In genomic region chr3:177749836-177750235, GRCh38 we compare ENCODE assay signal across 36 cellular contexts.
A peak's percentile ranks its signal among the peaks of the same experiment; 100 is the strongest.
DNase-seq lines count a peak whose midpoint lies in the region; ATAC-seq, FAIRE-seq and TF ChIP-seq lines count a peak whose summit lies in the region.
"Had no signal": no experiment of that assay in that cellular context is flagged by ENCODE, and none has a peak within 500 bp of the region (broad histone marks: within the 10 kb centered on the region; RNA-seq: fewer than 3 reads in every experiment).

No MANE protein-coding gene starts in this region.

- peaks cover 18% of the 10 kb centered on the region for H3K4me1 ChIP-seq in mammary epithelial cell (ENCODE audit: insufficient read depth, low read length)
- peaks cover 21% of the 10 kb centered on the region for H3K4me1 ChIP-seq in IMR-90 (ENCODE audit: control insufficient read depth, insufficient read depth, low read length)
- peaks cover 76% of the 10 kb centered on the region for H3K4me1 ChIP-seq in parathyroid adenoma
- peaks cover 9% of the 10 kb centered on the region for H3K4me1 ChIP-seq in mesenchymal stem cell (ENCODE audit: control insufficient read depth, insufficient read depth, low read depth, low read length)
- peaks cover 23% of the 10 kb centered on the region for H3K4me1 ChIP-seq in PC-3 (ENCODE audit: insufficient read depth, low read length)
- H3K4me1 ChIP-seq: A549 had no signal

- ATAC-seq in IMR-90 (ENCODE audit: low read depth) (no peak), PC-3 (no peak), HG03108 (IDR thresholded peaks at IDR 0.05; ENCODE audit: unreplicated experiment) (no peak)
- ATAC-seq: A549; CD8-positive, alpha-beta T cell had no signal

- TF ChIP-seq CTCF in mammary epithelial cell (conservative IDR thresholded peaks at IDR 0.05 in 1 of 2, IDR thresholded peaks at IDR 0.05 in 1 of 2; ENCODE audit: extremely low read depth in 1 of 2, insufficient read depth in 1 of 2, low read depth in 1 of 2, low read length in 2 of 2) (no peak), MCF 10A (IDR thresholded peaks at IDR 0.05; ENCODE audit: unreplicated experiment) (no peak), IMR-90 (conservative IDR thresholded peaks at IDR 0.05; ENCODE audit: low read depth, low read length) (no peak), bronchial epithelial cell (IDR thresholded peaks at IDR 0.05; ENCODE audit: insufficient read depth, low read length, severe bottlenecking) (no peak), parathyroid adenoma (IDR thresholded peaks at IDR 0.05) (no peak), PC-3 (conservative IDR thresholded peaks at IDR 0.05; ENCODE audit: low read depth, low read length) (no peak)

- H3K27ac Mint-ChIP-seq in MCF 10A (ENCODE audit: low read depth, unreplicated experiment): no peak overlapping the region
- H3K27ac Mint-ChIP-seq: B cell; CD14-positive monocyte; CD4-positive, alpha-beta memory T cell; CD4-positive, alpha-beta T cell; CD4-positive, CD25-positive, alpha-beta regulatory T cell; CD8-positive, alpha-beta T cell had no signal

- peak overlapping the region; percentile 59; the same call in 1 of the 2 replicates for H3K18ac ChIP-seq in IMR-90 (ENCODE audit: low read depth, low read length)
- H3K18ac ChIP-seq in mesenchymal stem cell (ENCODE audit: low read depth in 1 of 2, low read length in 2 of 2): no peak overlapping the region

- no peak overlapping the region for H2AK5ac ChIP-seq in IMR-90 (ENCODE audit: low read depth, low read length)
- H2AK5ac ChIP-seq in mesenchymal stem cell (ENCODE audit: low read length, severe bottlenecking): no peak overlapping the region

- 0 out of 2 replicates have a peak overlapping the region, but pooled peaks have one; percentile 32 for H2BK120ac ChIP-seq in IMR-90 (ENCODE audit: low read depth, low read length)
- no peak overlapping the region for H2BK120ac ChIP-seq in mesenchymal stem cell (ENCODE audit: low read depth, low read length)

- no peaks in the 10 kb centered on the region for H3K9me3 Mint-ChIP-seq in MCF 10A (ENCODE audit: unreplicated experiment)
- H3K9me3 Mint-ChIP-seq: CD4-positive, alpha-beta memory T cell; CD4-positive, alpha-beta T cell; CD4-positive, CD25-positive, alpha-beta regulatory T cell; CD8-positive, alpha-beta memory T cell; CD8-positive, alpha-beta T cell had no signal

- TF ChIP-seq POLR2A in IMR-90 (IDR thresholded peaks at IDR 0.05; ENCODE audit: low read depth, low read length): no peak

- H4K8ac ChIP-seq in IMR-90 (ENCODE audit: low read depth in 2 of 2, low read length in 2 of 2): no peak overlapping the region
- H4K8ac ChIP-seq in mesenchymal stem cell (ENCODE audit: low read length): no peak overlapping the region

- H3K9me1 ChIP-seq in IMR-90 (ENCODE audit: insufficient read depth, low read length): peaks cover 6% of the 10 kb centered on the region

- H3K4me2 ChIP-seq in mammary epithelial cell (ENCODE audit: insufficient read depth, low read depth, low read length): no peak overlapping the region
- H3K4me2 ChIP-seq in IMR-90 (ENCODE audit: low read depth, low read length): no peak overlapping the region
- no peak overlapping the region for H3K4me2 ChIP-seq in parathyroid adenoma (ENCODE audit: low read length)
- H3K4me2 ChIP-seq in mesenchymal stem cell (ENCODE audit: low read length, poor library complexity, severe bottlenecking): no peak overlapping the region
- no peak overlapping the region for H3K4me2 ChIP-seq in PC-3 (ENCODE audit: low read length)
- H3K4me2 ChIP-seq: A549; BLaER1; BLaER1 treated with 17β-estradiol and CSF1 and Interleukin-3, amounts not matched to agents 10 nM and 100 nM had no signal

- H2BK20ac ChIP-seq in IMR-90 (ENCODE audit: low read depth, low read length): no peak overlapping the region

- no peaks in the 10 kb centered on the region for H3F3A ChIP-seq in PC-3 (ENCODE audit: low read length, unreplicated experiment)

- H2AFZ ChIP-seq in mammary epithelial cell (ENCODE audit: low read depth, low read length): no peak overlapping the region
- no peak overlapping the region for H2AFZ ChIP-seq in IMR-90 (replicated peaks; ENCODE audit: low read length, poor library complexity)
- H2AFZ ChIP-seq in parathyroid adenoma: no peak overlapping the region
- no peak overlapping the region for H2AFZ ChIP-seq in mesenchymal stem cell (ENCODE audit: low read depth, low read length)
- no peak overlapping the region for H2AFZ ChIP-seq in PC-3 (ENCODE audit: low read length)

- TF ChIP-seq RAD21 in IMR-90 (IDR thresholded peaks at IDR 0.05; ENCODE audit: low read length): no peak

- intact Hi-C loops in mammary epithelial cell (cut with micrococcal nuclease): no loop called here
- intact Hi-C loops in MCF 10A (cut with micrococcal nuclease): no loop called here
- intact Hi-C loops in IMR-90 (cut with micrococcal nuclease): no loop called here
- intact Hi-C loops in PC-3 (cut with micrococcal nuclease): no loop called here

- no peak overlapping the region for H2BK12ac ChIP-seq in mesenchymal stem cell (ENCODE audit: low read length in 2 of 2)

- CTCF ChIA-PET in mammary epithelial cell (lab: Charles Lee; ENCODE audit: low non-redundant PET) (no interaction called here), MCF 10A (lab: Yijun Ruan, JAX) (interaction anchor here (1.2 kb wide), 1 partner anchor 12 kb away, joined by 3 read pairs; no protein-coding TSS in a partner anchor), IMR-90 (lab: Yijun Ruan, JAX) (interaction anchor here (0.6 kb wide), 1 partner anchor 233 kb away, joined by 4 read pairs; no protein-coding TSS in a partner anchor), PC-3 (lab: Charles Lee) (no interaction called here)

- no peak overlapping the region; the same call in 1 of the 2 replicates for H4K5ac ChIP-seq in IMR-90 (ENCODE audit: low read depth, low read length)

- FAIRE-seq in bronchial epithelial cell (lab: Jason Lieb, UNC): no peak
- FAIRE-seq: A204.1, A549, D721Med had no signal

- H2BK5ac ChIP-seq in IMR-90 (ENCODE audit: low read depth, low read length, poor library complexity, severe bottlenecking): no peak overlapping the region
- H2BK5ac ChIP-seq in mesenchymal stem cell (ENCODE audit: low read depth, low read length, poor library complexity, severe bottlenecking): no peak overlapping the region

- no peak overlapping the region for H3K4me3 Mint-ChIP-seq in MCF 10A (ENCODE audit: unreplicated experiment)
- H3K4me3 Mint-ChIP-seq: B cell; CD14-positive monocyte; CD4-positive, alpha-beta memory T cell; CD4-positive, alpha-beta T cell; CD4-positive, CD25-positive, alpha-beta regulatory T cell; CD8-positive, alpha-beta memory T cell; CD8-positive, alpha-beta T cell had no signal

- H2AK9ac ChIP-seq in IMR-90 (replicated peaks; ENCODE audit: low read depth, low read length, poor library complexity): no peak overlapping the region

- no peak overlapping the region for H3K23ac ChIP-seq in IMR-90 (ENCODE audit: low read depth, low read length)
- no peak overlapping the region for H3K23ac ChIP-seq in mesenchymal stem cell (ENCODE audit: low read length in 2 of 2)

- in situ Hi-C loops in mammary epithelial cell (cut with MboI; ENCODE audit: low sequenced_read_pairs in 2 of 2) (no loop called here), IMR-90 (cut with MboI; ENCODE audit: low sequenced_read_pairs) (no loop called here)

- no peaks in the 10 kb centered on the region for H3K9me2 ChIP-seq in PC-3 (replicated peaks; ENCODE audit: low read length)

- H3K79me1 ChIP-seq in IMR-90 (ENCODE audit: low read depth in 1 of 2, low read length in 2 of 2) (no peaks in the 10 kb centered on the region), mesenchymal stem cell (replicated peaks; ENCODE audit: low read length, poor library complexity, severe bottlenecking) (no peaks in the 10 kb centered on the region)

- no peaks in the 10 kb centered on the region for H3K27me3 Mint-ChIP-seq in MCF 10A (ENCODE audit: insufficient read depth, unreplicated experiment)
- H3K27me3 Mint-ChIP-seq: B cell; CD4-positive, alpha-beta memory T cell; CD4-positive, alpha-beta T cell; CD4-positive, CD25-positive, alpha-beta regulatory T cell had no signal

- H3K36me3 ChIP-seq in mammary epithelial cell (ENCODE audit: insufficient read depth, low read length): no peaks in the 10 kb centered on the region
- H3K36me3 ChIP-seq in IMR-90 (ENCODE audit: control insufficient read depth, insufficient read depth, low read length): no peaks in the 10 kb centered on the region
- H3K36me3 ChIP-seq in bronchial epithelial cell (ENCODE audit: control insufficient read depth, insufficient read depth, low read length): no peaks in the 10 kb centered on the region
- no peaks in the 10 kb centered on the region for H3K36me3 ChIP-seq in parathyroid adenoma (ENCODE audit: control insufficient read depth, insufficient read depth, low read length)
- no peaks in the 10 kb centered on the region for H3K36me3 ChIP-seq in mesenchymal stem cell (ENCODE audit: control insufficient read depth in 1 of 2, insufficient read depth in 2 of 2, low read depth in 1 of 2, low read length in 2 of 2)
- H3K36me3 ChIP-seq in PC-3 (ENCODE audit: low read depth, low read length): no peaks in the 10 kb centered on the region
- H3K36me3 ChIP-seq: BE2C had no signal

- H3K4me3 ChIP-seq in mammary epithelial cell (replicated peaks in 1 of 3; ENCODE audit: insufficient read depth in 1 of 3, low read depth in 2 of 3, low read length in 3 of 3) (no peak overlapping the region), IMR-90 (ENCODE audit: insufficient read depth, low read depth, low read length) (no peak overlapping the region), bronchial epithelial cell (ENCODE audit: low read depth, low read length) (no peak overlapping the region), parathyroid adenoma (ENCODE audit: low read depth, low read length) (no peak overlapping the region), mesenchymal stem cell (ENCODE audit: insufficient read depth in 1 of 2, low read depth in 1 of 2, low read length in 2 of 2) (no peak overlapping the region), PC-3 (ENCODE audit: low read length) (no peak overlapping the region)
- H3K4me3 ChIP-seq: A549; BLaER1; BLaER1 treated with 17β-estradiol and CSF1 and Interleukin-3, amounts not matched to agents 10 nM and 100 nM had no signal

- H3K27ac ChIP-seq in mammary epithelial cell (ENCODE audit: insufficient read depth, low read depth, low read length) (no peak overlapping the region), IMR-90 (ENCODE audit: insufficient read depth, low read length) (no peak overlapping the region), parathyroid adenoma (peak overlapping the region; percentile 84), mesenchymal stem cell (ENCODE audit: low read length, poor library complexity, severe bottlenecking) (no peak overlapping the region), PC-3 (ENCODE audit: low read length) (no peak overlapping the region)
- H3K27ac ChIP-seq: 22Rv1; A549; BLaER1; BLaER1 treated with 17β-estradiol and CSF1 and Interleukin-3, amounts not matched to agents 10 nM and 100 nM; C4-2B had no signal

- H4K91ac ChIP-seq in IMR-90 (ENCODE audit: insufficient read depth, low read depth, low read length) (no peak overlapping the region; the same call in 1 of the 2 replicates), mesenchymal stem cell (ENCODE audit: low read length) (no peak overlapping the region)

- H3K79me2 ChIP-seq in mammary epithelial cell (ENCODE audit: insufficient read depth, low read length): no peaks in the 10 kb centered on the region
- peaks cover 34% of the 10 kb centered on the region for H3K79me2 ChIP-seq in parathyroid adenoma
- H3K79me2 ChIP-seq in PC-3 (ENCODE audit: low read length): no peaks in the 10 kb centered on the region

- no peaks in the 10 kb centered on the region for H3K9me3 ChIP-seq in mammary epithelial cell (replicated peaks; ENCODE audit: insufficient read depth, low read length)
- no peaks in the 10 kb centered on the region for H3K9me3 ChIP-seq in IMR-90 (ENCODE audit: control insufficient read depth, insufficient read depth, low read length)
- H3K9me3 ChIP-seq in parathyroid adenoma (ENCODE audit: control insufficient read depth, low read length): no peaks in the 10 kb centered on the region
- H3K9me3 ChIP-seq in mesenchymal stem cell (ENCODE audit: control insufficient read depth, low read length): no peaks in the 10 kb centered on the region
- H3K9me3 ChIP-seq in PC-3 (ENCODE audit: low read length): no peaks in the 10 kb centered on the region
- H3K9me3 ChIP-seq: A549, Caco-2 had no signal

- H3K9ac ChIP-seq in mammary epithelial cell (ENCODE audit: insufficient read depth, low read length): no peak overlapping the region
- no peak overlapping the region for H3K9ac ChIP-seq in IMR-90 (ENCODE audit: low read depth, low read length)
- no peak overlapping the region for H3K9ac ChIP-seq in parathyroid adenoma
- H3K9ac ChIP-seq in mesenchymal stem cell (ENCODE audit: low read length): no peak overlapping the region
- H3K9ac ChIP-seq in PC-3 (ENCODE audit: low read length): no peak overlapping the region
- H3K9ac ChIP-seq: BLaER1; BLaER1 treated with 17β-estradiol and CSF1 and Interleukin-3, amounts not matched to agents 10 nM and 100 nM had no signal

- H3K56ac ChIP-seq in IMR-90 (ENCODE audit: extremely low read depth, insufficient read depth, low read length): no peak overlapping the region

- H3K14ac ChIP-seq in IMR-90 (replicated peaks; ENCODE audit: low read depth, low read length) (no peak overlapping the region), mesenchymal stem cell (ENCODE audit: low read length in 2 of 2) (no peak overlapping the region)

- peak; percentile 31 for DNase-seq in mammary epithelial cell
- no peak for DNase-seq in MCF 10A (ENCODE audit: unreplicated experiment)
- DNase-seq in IMR-90: no peak
- DNase-seq in bronchial epithelial cell (ENCODE audit: low read depth): peak; percentile 61
- DNase-seq in mesenchymal stem cell: no peak
- DNase-seq in PC-3: no peak
- DNase-seq: 8988T; ACHN; AML-193; BE2C; C1 segment of cervical spinal cord; Caco-2; Calu3; CD4-positive, alpha-beta memory T cell; CD4-positive, alpha-beta T cell; CD4-positive, CD25-positive, alpha-beta regulatory T cell; CD8-positive, alpha-beta memory T cell; CD8-positive, alpha-beta T cell; COR-L47; DMS 273 treated with DMSO at 0.1 percent for 48 hours; DMS153; DMS79; DMS79 treated with DMSO at 0.1 percent for 48 hours; DND-41; EL had no signal

- dilution Hi-C loops in mammary epithelial cell (cut with HindIII; ENCODE audit: low sequenced_read_pairs): no loop called here
- dilution Hi-C loops in IMR-90 (cut with HindIII; ENCODE audit: low sequenced_read_pairs, unreplicated experiment): no loop called here

- H3K4ac ChIP-seq in IMR-90 (ENCODE audit: low read depth, low read length) (no peak overlapping the region), mesenchymal stem cell (ENCODE audit: low read depth in 1 of 2, low read length in 2 of 2) (no peak overlapping the region)

- WGBS in mammary epithelial cell (ENCODE audit: low coverage, missing lambda C conversion rate): 100% methylated on average over 1 of the region's 1 CpG
- no CpG with 5 or more reads among the region's 1 CpG for WGBS in IMR-90 (ENCODE audit: extremely low coverage in 2 of 2, insufficient read length in 1 of 2), 2 experiments
- WGBS in mesenchymal stem cell: 100% methylated on average over 1 of the region's 1 CpG

- H3K36me3 Mint-ChIP-seq in MCF 10A (ENCODE audit: insufficient read depth, unreplicated experiment): no peaks in the 10 kb centered on the region
- H3K36me3 Mint-ChIP-seq: CD14-positive monocyte; CD4-positive, alpha-beta memory T cell; CD4-positive, CD25-positive, alpha-beta regulatory T cell; CD8-positive, alpha-beta T cell had no signal

- H3K4me1 Mint-ChIP-seq in MCF 10A (ENCODE audit: insufficient read depth, unreplicated experiment): peaks cover 6% of the 10 kb centered on the region
- H3K4me1 Mint-ChIP-seq: B cell; CD4-positive, alpha-beta memory T cell had no signal

- H2BK15ac ChIP-seq in IMR-90 (ENCODE audit: low read depth, low read length) (no peak overlapping the region), mesenchymal stem cell (ENCODE audit: low read depth, poor library complexity, severe bottlenecking) (no peak overlapping the region)

- H4K20me1 ChIP-seq in mammary epithelial cell (ENCODE audit: insufficient read depth, low read length): no peaks in the 10 kb centered on the region
- H4K20me1 ChIP-seq in IMR-90 (ENCODE audit: insufficient read depth, low read length): no peaks in the 10 kb centered on the region
- no peaks in the 10 kb centered on the region for H4K20me1 ChIP-seq in PC-3 (ENCODE audit: low read length)
- H4K20me1 ChIP-seq: BLaER1; BLaER1 treated with 17β-estradiol and CSF1 and Interleukin-3, amounts not matched to agents 10 nM and 100 nM had no signal

- H3K27me3 ChIP-seq in mammary epithelial cell (ENCODE audit: insufficient read depth, low read length) (no peaks in the 10 kb centered on the region), IMR-90 (ENCODE audit: control insufficient read depth, insufficient read depth, low read length) (no peaks in the 10 kb centered on the region), bronchial epithelial cell (ENCODE audit: control insufficient read depth, insufficient read depth, low read length) (no peaks in the 10 kb centered on the region), parathyroid adenoma (ENCODE audit: control insufficient read depth, insufficient read depth, low read length) (no peaks in the 10 kb centered on the region), mesenchymal stem cell (ENCODE audit: control insufficient read depth in 1 of 2, insufficient read depth in 1 of 2, low read length in 2 of 2) (no peaks in the 10 kb centered on the region), PC-3 (ENCODE audit: low read length) (no peaks in the 10 kb centered on the region)
- H3K27me3 ChIP-seq: BE2C; BLaER1; BLaER1 treated with 17β-estradiol and CSF1 and Interleukin-3, amounts not matched to agents 10 nM and 100 nM had no signal

- POLR2A ChIA-PET in MCF 10A (lab: Yijun Ruan, JAX) (no interaction called here), IMR-90 (lab: Charles Lee; ENCODE audit: unreplicated experiment) (no interaction called here), PC-3 (lab: Charles Lee; ENCODE audit: unreplicated experiment) (no interaction called here)

- BruUV-seq in mammary epithelial cell (replicated peaks; lab: Mats Ljungman, UMichigan): no TSS peak
- no TSS peak for BruUV-seq in MCF 10A (replicated peaks; lab: Mats Ljungman, UMichigan)
- no TSS peak for BruUV-seq in IMR-90 (replicated peaks; lab: Mats Ljungman, UMichigan)
- BruUV-seq in PC-3 (replicated peaks; lab: Mats Ljungman, UMichigan): no TSS peak

Comparison
In these comparisons a context has a peak if more than half of its experiments do, and no peak if none do; other contexts are left out.
1. DNase-seq: peak in mammary epithelial cell (single experiment) and bronchial epithelial cell (single experiment); none in MCF 10A (single experiment), IMR-90 (single experiment), mesenchymal stem cell (single experiment) and PC-3 (single experiment).
2. CTCF ChIA-PET loops: an anchor here in MCF 10A (1.2 kb wide) and IMR-90 (0.6 kb wide); none called in mammary epithelial cell and PC-3.